ENCODE assay signal across 1 cellular context in the genomic region with DNA sequence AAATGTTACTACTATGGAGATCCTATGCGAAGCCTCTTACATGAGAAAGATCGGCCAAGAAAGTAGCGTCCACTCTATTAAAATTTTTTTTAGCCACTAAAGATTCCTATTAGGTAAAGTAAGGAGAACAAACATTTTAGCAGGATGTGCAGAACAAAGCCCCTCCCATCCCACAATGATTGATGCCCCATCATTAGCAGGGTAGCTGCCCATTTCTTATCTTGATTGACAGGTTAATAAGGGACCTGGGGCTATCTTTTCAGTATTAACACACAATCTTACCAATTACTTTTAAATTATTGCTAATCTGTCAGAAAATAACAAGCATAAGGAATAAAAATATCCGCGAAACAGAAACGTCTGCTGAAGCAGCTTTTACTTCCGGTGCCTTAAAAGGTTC.
A peak's percentile ranks its signal among the peaks of the same experiment; 100 is the strongest.
TF ChIP-seq lines count a peak whose summit lies in the region.

No MANE protein-coding gene starts in this region.

TF ChIP-seq in HEK293, 187 proteins besides CTCF, POLR2A, EP300 and RAD21 (continued from another document):
- TF ChIP-seq TCF7L2 (IDR thresholded peaks at IDR 0.05; ENCODE audit: borderline replicate concordance, low read depth, low read length) = no peak
- TF ChIP-seq, protein P1, sequence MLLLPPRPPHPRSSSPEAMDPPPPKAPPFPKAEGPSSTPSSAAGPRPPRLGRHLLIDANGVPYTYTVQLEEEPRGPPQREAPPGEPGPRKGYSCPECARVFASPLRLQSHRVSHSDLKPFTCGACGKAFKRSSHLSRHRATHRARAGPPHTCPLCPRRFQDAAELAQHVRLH (tag by site-specific recombination; IDR thresholded peaks at IDR 0.05) = 0 out of 2 replicates have a peak, but pooled peaks have one; percentile 51
- no peak for TF ChIP-seq ZNF239 (tag by site-specific recombination; IDR thresholded peaks at IDR 0.05)
- no peak for TF ChIP-seq ZNF404 (tag by site-specific recombination; IDR thresholded peaks at IDR 0.05)
